ENCODE assay signal across 13 cellular contexts in the genomic region with DNA sequence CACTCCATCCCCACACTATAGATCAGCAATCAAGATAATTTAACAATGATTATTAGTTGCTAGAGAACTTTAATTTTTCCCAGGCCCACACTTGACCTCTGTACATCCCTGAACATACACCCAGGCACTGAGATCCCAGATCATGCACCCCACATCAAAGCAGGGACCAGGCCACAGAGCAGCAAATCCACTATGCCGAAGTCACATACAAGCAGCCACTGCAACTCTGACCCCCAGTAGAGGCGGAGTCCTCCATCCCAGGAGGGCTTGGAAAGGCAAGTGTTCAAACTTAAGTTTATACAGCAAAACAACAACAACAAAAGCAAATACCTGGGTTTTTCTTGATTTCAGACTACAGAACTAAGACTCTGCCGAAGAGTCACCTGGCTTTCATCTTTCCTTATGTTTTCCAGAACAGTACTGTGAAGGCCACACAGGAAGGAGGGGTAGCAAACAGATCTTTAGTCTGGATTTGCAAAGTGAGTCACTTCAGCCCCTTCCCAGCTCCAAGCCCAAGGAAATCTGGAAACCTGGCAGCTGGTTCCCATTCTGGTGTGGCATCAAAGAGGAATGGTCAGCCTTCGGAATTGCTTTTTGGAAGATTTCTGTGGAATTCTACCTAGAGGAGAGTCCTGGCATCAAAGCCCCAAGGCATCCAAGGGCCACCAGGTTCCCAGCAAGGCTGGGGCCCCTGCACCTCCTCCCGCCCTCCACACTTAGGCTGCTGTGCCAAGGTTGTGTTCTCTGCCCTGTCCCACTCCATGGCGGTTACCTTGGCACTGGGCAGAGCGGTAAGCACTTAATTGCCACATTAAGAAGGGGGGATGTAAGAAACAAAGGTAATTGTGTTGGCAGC. TPM values are rescaled to one million over a fixed set of nuclear protein-coding genes. Genes with fewer than 3 reads are reported as not detected.
A peak's percentile ranks its signal among the peaks of the same experiment; 100 is the strongest.
DNase-seq lines count a peak whose midpoint lies in the region; TF ChIP-seq lines count a peak whose summit lies in the region.
"Had no signal": no experiment of that assay in that cellular context is flagged by ENCODE, and none has a peak within 500 bp of the region (broad histone marks: within the 10 kb centered on the region; RNA-seq: fewer than 3 reads in every experiment).

No MANE protein-coding gene starts in this region.

- intact Hi-C loops in uterus (cut with DNase I; ENCODE audit: low total_unique reads), result no loop called here

- H3K9me3 ChIP-seq in esophagus (ENCODE audit: control insufficient read depth in 2 of 2, insufficient read depth in 1 of 2, low read depth in 1 of 2, low read length in 1 of 2), result no peaks in the 10 kb centered on the region
- H3K9me3 ChIP-seq in osteoblast (ENCODE audit: low read depth, low read length), result no peaks in the 10 kb centered on the region
- no peaks in the 10 kb centered on the region for H3K9me3 ChIP-seq in uterus
- H3K9me3 ChIP-seq: left lung had no signal

- TF ChIP-seq CTCF in osteoblast (IDR thresholded peaks at IDR 0.05; ENCODE audit: extremely low read depth, low read depth, low read length), result no peak
- no peak for TF ChIP-seq CTCF in uterus (IDR thresholded peaks at IDR 0.05)

- H3K27ac ChIP-seq in esophagus (ENCODE audit: low read depth in 2 of 2, low read length in 1 of 2) (peak overlapping the region; percentile 85), osteoblast (ENCODE audit: low read depth, low read length) (peak overlapping the region; percentile 65), uterus (peak overlapping the region; percentile 61 to 64)

- peaks cover 97% of the 10 kb centered on the region for H3K79me2 ChIP-seq in osteoblast (ENCODE audit: insufficient read depth, low read length)

- H2AFZ ChIP-seq in osteoblast (ENCODE audit: low read length), result no peak overlapping the region

- H3K4me2 ChIP-seq in osteoblast (ENCODE audit: insufficient read depth, low read length), result no peak overlapping the region

- H4K20me1 ChIP-seq in osteoblast (ENCODE audit: insufficient read depth, low read length), result no peaks in the 10 kb centered on the region

- H3K27me3 ChIP-seq in esophagus (ENCODE audit: control insufficient read depth in 1 of 2, insufficient read depth in 2 of 2, low read length in 2 of 2), result no peaks in the 10 kb centered on the region
- H3K27me3 ChIP-seq in osteoblast (ENCODE audit: insufficient read depth, low read length), result no peaks in the 10 kb centered on the region
- H3K27me3 ChIP-seq in uterus, result no peaks in the 10 kb centered on the region
- H3K27me3 ChIP-seq: left lung had no signal

- peak overlapping the region in 1 of 2 donors; percentile 2 for H3K4me3 ChIP-seq in esophagus (ENCODE audit: low read depth in 1 of 2, low read length in 2 of 2)
- H3K4me3 ChIP-seq in osteoblast (ENCODE audit: insufficient read depth, low read length), result no peak overlapping the region
- no peak overlapping the region for H3K4me3 ChIP-seq in uterus
- H3K4me3 ChIP-seq: left lung had no signal

- DNase-seq in NCI-H748 (lab: John Stamatoyannopoulos, UW; ENCODE audit: unreplicated experiment), result peak; percentile 44
- DNase-seq in NCI-H748 treated with DMSO at 0.1 percent for 48 hours (lab: John Stamatoyannopoulos, UW), result no peak
- DNase-seq in osteoblast (ENCODE audit: insufficient read length, low spot score, missing footprints), result no peak
- DNase-seq in uterus, result peak in 1 of 2 donors; percentile 12
- DNase-seq in MV-4-11 (lab: John Stamatoyannopoulos, UW), result no peak
- DNase-seq in activated T-cell treated with anti-CD3 and anti-CD28 coated beads, Interleukin-2, amount 50 U/mL, for 48 hours, result no peak
- no peak for DNase-seq in D341Med (ENCODE audit: low spot score)
- DNase-seq: activated CD4-positive, CD25-positive, alpha-beta regulatory T cell; activated T-cell treated with anti-CD3 and anti-CD28 coated beads, Interleukin-2, amount 50 U/mL, for 24 hours; Karpas-422; SHP77 treated with DMSO at 0.1 percent for 48 hours had no signal

- no peak for TF ChIP-seq POLR2A in uterus (IDR thresholded peaks at IDR 0.05)

- peaks cover 3 to 25% of the 10 kb centered on the region in 2 donors for H3K36me3 ChIP-seq in esophagus (ENCODE audit: control insufficient read depth in 2 of 2, insufficient read depth in 2 of 2, low read length in 1 of 2)
- H3K36me3 ChIP-seq in osteoblast (ENCODE audit: insufficient read depth, low read length), result peaks cover 53% of the 10 kb centered on the region
- H3K36me3 ChIP-seq in uterus, result no peaks in the 10 kb centered on the region

- H3K4me1 ChIP-seq in esophagus (ENCODE audit: control insufficient read depth in 2 of 2, insufficient read depth in 2 of 2, low read length in 1 of 2) (peaks cover 5 to 17% of the 10 kb centered on the region in 2 donors), osteoblast (ENCODE audit: insufficient read depth, low read length) (peaks cover 45% of the 10 kb centered on the region), uterus (peaks cover 5 to 9% of the 10 kb centered on the region in 2 donors)

- 44 to 57% methylated on average over 7 of the region's 7 CpGs for WGBS in esophagus, 2 donors

RNA-seq across cellular contexts. Expression of gene JAG1, which starts 7.3 kb away (rescaled TPM):
- polyA plus RNA-seq in esophagus, result 10 to 100 TPM; 36.5 to 48.8 TPM
- 49.2 and 60.1 TPM in 2 replicates for total RNA-seq in osteoblast
- 100 to 1,000 TPM in 2 of 4 donors, 10 to 100 TPM in 2; 53.8 to 154 (median 111) TPM for total RNA-seq in uterus
